1 cellular context compared by ENCODE assay signal in the genomic region with DNA sequence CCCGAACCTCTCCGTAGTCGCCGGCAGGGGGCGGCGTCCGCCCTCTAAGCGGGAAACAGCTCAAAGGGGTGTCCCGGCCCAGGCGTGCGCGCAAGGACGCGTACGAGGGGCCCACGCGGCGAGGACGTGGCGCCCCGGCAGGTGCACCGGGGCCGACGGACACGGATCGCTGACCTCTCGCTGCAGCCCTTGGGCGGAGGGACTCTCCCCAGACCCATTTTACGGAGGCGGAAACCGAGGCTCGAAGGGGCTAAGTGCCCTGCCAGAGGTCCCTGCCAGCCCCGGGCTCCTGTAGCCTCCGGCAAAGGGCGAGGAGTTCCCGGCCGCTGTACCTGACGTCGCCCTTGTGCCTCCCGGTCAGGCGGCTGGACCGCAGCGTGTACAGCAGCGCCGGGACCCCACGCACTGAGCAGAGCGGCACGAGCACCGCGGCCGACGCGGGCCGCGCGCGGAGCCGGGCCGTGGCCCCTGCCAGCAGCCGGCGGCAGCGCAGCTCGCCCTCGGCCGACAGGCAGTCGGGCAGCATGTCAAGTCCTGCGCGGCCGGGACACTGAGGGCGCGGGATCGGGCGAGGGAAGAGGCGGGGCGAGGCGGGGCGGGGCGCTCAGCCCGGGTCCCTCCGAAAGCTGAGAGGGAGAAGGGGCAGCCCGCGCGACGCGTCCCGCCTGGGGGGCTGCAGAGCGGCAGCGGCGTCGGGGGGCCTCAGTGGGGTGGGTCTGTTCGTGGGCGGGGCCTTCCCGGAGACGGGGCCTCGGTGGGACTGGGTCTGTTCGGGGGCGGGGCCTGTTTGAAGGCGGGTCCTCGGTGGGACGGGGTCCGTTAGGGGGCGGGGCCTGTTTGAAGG.
A peak's percentile ranks its signal among the peaks of the same experiment; 100 is the strongest.
TF ChIP-seq lines count a peak whose summit lies in the region.

A gene with protein sequence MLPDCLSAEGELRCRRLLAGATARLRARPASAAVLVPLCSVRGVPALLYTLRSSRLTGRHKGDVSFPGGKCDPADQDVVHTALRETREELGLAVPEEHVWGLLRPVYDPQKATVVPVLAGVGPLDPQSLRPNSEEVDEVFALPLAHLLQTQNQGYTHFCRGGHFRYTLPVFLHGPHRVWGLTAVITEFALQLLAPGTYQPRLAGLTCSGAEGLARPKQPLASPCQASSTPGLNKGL (minus strand): TSS at position 552 of the 844 bp plus-strand sequence. CDS start 26 bp downstream, at position 526.

TF ChIP-seq in HepG2, 621 proteins besides CTCF, POLR2A, EP300 and RAD21 (continued from another document and continues in another):
- TF ChIP-seq, protein P1, sequence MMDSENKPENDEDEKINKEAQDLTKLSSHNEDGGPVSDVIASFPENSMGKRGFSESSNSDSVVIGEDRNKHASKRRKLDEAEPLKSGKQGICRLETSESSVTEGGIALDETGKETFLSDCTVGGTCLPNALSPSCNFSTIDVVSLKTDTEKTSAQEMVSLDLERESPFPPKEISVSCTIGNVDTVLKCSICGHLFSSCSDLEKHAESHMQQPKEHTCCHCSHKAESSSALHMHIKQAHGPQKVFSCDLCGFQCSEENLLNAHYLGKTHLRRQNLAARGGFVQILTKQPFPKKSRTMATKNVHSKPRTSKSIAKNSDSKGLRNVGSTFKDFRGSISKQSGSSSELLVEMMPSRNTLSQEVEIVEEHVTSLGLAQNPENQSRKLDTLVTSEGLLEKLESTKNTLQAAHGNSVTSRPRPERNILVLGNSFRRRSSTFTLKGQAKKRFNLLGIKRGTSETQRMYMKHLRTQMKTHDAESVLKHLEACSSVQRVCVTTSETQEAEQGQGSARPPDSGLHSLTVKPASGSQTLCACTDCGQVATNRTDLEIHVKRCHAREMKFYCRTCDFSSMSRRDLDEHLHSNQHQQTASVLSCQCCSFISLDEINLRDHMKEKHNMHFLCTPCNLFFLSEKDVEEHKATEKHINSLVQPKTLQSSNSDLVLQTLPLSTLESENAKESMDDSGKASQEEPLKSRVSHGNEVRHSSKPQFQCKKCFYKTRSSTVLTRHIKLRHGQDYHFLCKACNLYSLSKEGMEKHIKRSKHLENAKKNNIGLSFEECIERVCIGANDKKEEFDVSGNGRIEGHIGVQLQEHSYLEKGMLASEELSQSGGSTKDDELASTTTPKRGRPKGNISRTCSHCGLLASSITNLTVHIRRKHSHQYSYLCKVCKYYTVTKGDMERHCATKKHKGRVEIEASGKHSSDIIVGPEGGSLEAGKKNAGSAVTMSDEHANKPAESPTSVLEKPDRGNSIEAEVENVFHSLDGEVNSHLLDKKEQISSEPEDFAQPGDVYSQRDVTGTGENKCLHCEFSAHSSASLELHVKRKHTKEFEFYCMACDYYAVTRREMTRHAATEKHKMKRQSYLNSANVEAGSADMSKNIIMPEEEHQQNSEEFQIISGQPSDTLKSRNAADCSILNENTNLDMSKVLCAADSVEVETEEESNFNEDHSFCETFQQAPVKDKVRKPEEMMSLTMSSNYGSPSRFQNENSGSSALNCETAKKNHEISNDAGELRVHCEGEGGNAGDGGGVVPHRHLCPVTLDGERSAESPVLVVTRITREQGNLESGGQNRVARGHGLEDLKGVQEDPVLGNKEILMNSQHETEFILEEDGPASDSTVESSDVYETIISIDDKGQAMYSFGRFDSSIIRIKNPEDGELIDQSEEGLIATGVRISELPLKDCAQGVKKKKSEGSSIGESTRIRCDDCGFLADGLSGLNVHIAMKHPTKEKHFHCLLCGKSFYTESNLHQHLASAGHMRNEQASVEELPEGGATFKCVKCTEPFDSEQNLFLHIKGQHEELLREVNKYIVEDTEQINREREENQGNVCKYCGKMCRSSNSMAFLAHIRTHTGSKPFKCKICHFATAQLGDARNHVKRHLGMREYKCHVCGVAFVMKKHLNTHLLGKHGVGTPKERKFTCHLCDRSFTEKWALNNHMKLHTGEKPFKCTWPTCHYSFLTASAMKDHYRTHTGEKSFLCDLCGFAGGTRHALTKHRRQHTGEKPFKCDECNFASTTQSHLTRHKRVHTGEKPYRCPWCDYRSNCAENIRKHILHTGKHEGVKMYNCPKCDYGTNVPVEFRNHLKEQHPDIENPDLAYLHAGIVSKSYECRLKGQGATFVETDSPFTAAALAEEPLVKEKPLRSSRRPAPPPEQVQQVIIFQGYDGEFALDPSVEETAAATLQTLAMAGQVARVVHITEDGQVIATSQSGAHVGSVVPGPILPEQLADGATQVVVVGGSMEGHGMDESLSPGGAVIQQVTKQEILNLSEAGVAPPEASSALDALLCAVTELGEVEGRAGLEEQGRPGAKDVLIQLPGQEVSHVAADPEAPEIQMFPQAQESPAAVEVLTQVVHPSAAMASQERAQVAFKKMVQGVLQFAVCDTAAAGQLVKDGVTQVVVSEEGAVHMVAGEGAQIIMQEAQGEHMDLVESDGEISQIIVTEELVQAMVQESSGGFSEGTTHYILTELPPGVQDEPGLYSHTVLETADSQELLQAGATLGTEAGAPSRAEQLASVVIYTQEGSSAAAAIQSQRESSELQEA (CRISPR knock-in tag; IDR thresholded peaks at IDR 0.05; ENCODE audit: not compliant biosample characterization): no peak
- TF ChIP-seq, protein P2, sequence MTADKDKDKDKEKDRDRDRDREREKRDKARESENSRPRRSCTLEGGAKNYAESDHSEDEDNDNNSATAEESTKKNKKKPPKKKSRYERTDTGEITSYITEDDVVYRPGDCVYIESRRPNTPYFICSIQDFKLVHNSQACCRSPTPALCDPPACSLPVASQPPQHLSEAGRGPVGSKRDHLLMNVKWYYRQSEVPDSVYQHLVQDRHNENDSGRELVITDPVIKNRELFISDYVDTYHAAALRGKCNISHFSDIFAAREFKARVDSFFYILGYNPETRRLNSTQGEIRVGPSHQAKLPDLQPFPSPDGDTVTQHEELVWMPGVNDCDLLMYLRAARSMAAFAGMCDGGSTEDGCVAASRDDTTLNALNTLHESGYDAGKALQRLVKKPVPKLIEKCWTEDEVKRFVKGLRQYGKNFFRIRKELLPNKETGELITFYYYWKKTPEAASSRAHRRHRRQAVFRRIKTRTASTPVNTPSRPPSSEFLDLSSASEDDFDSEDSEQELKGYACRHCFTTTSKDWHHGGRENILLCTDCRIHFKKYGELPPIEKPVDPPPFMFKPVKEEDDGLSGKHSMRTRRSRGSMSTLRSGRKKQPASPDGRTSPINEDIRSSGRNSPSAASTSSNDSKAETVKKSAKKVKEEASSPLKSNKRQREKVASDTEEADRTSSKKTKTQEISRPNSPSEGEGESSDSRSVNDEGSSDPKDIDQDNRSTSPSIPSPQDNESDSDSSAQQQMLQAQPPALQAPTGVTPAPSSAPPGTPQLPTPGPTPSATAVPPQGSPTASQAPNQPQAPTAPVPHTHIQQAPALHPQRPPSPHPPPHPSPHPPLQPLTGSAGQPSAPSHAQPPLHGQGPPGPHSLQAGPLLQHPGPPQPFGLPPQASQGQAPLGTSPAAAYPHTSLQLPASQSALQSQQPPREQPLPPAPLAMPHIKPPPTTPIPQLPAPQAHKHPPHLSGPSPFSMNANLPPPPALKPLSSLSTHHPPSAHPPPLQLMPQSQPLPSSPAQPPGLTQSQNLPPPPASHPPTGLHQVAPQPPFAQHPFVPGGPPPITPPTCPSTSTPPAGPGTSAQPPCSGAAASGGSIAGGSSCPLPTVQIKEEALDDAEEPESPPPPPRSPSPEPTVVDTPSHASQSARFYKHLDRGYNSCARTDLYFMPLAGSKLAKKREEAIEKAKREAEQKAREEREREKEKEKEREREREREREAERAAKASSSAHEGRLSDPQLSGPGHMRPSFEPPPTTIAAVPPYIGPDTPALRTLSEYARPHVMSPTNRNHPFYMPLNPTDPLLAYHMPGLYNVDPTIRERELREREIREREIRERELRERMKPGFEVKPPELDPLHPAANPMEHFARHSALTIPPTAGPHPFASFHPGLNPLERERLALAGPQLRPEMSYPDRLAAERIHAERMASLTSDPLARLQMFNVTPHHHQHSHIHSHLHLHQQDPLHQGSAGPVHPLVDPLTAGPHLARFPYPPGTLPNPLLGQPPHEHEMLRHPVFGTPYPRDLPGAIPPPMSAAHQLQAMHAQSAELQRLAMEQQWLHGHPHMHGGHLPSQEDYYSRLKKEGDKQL (CRISPR knock-in tag; IDR thresholded peaks at IDR 0.05; ENCODE audit: low read depth): no peak
- TF ChIP-seq ZNF564 (CRISPR knock-in tag; IDR thresholded peaks at IDR 0.05) (peak; percentile 48), NR2F2 (IDR thresholded peaks at IDR 0.05; ENCODE audit: borderline replicate concordance, low read depth) (no peak), KDM3A (CRISPR knock-in tag; IDR thresholded peaks at IDR 0.05; ENCODE audit: low read depth) (no peak), SAP130 (CRISPR knock-in tag; IDR thresholded peaks at IDR 0.05; ENCODE audit: low read depth) (peak; percentile 61), CBFB (CRISPR knock-in tag; IDR thresholded peaks at IDR 0.05) (peak; percentile 38; the same call in 1 of the 2 replicates), HOXA9 (CRISPR knock-in tag; IDR thresholded peaks at IDR 0.05; ENCODE audit: borderline replicate concordance) (no peak), ZNF619 (CRISPR knock-in tag; IDR thresholded peaks at IDR 0.05) (no peak), ZNF260 (CRISPR knock-in tag; IDR thresholded peaks at IDR 0.05; ENCODE audit: borderline replicate concordance, low read depth) (no peak), EED (CRISPR knock-in tag; IDR thresholded peaks at IDR 0.05) (no peak), ZZZ3 (CRISPR knock-in tag; IDR thresholded peaks at IDR 0.05; ENCODE audit: borderline replicate concordance) (0 out of 2 replicates have a peak, but pooled peaks have one; percentile 47), IRF2 (CRISPR knock-in tag; IDR thresholded peaks at IDR 0.05) (no peak), ARID2 (CRISPR knock-in tag; IDR thresholded peaks at IDR 0.05; ENCODE audit: borderline replicate concordance) (peak; percentile 26; the same call in 1 of the 2 replicates), TCF7 (IDR thresholded peaks at IDR 0.05; ENCODE audit: low read depth) (no peak), ZNF180 (CRISPR knock-in tag; IDR thresholded peaks at IDR 0.05; ENCODE audit: borderline replicate concordance, low read depth) (no peak), KAT7 (CRISPR knock-in tag; IDR thresholded peaks at IDR 0.05; ENCODE audit: borderline replicate concordance) (no peak; the same call in 1 of the 2 replicates), ZNF232 (CRISPR knock-in tag; IDR thresholded peaks at IDR 0.05; ENCODE audit: borderline replicate concordance) (peak; percentile 89; the same call in 1 of the 2 replicates), GTF2F1 (IDR thresholded peaks at IDR 0.05; ENCODE audit: low read length) (no peak), ZNF552 (CRISPR knock-in tag; IDR thresholded peaks at IDR 0.05; ENCODE audit: borderline replicate concordance) (no peak)
- TF ChIP-seq, protein P3, sequence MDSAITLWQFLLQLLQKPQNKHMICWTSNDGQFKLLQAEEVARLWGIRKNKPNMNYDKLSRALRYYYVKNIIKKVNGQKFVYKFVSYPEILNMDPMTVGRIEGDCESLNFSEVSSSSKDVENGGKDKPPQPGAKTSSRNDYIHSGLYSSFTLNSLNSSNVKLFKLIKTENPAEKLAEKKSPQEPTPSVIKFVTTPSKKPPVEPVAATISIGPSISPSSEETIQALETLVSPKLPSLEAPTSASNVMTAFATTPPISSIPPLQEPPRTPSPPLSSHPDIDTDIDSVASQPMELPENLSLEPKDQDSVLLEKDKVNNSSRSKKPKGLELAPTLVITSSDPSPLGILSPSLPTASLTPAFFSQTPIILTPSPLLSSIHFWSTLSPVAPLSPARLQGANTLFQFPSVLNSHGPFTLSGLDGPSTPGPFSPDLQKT (CRISPR knock-in tag; IDR thresholded peaks at IDR 0.05; ENCODE audit: borderline replicate concordance): no peak
- TF ChIP-seq, protein P4, sequence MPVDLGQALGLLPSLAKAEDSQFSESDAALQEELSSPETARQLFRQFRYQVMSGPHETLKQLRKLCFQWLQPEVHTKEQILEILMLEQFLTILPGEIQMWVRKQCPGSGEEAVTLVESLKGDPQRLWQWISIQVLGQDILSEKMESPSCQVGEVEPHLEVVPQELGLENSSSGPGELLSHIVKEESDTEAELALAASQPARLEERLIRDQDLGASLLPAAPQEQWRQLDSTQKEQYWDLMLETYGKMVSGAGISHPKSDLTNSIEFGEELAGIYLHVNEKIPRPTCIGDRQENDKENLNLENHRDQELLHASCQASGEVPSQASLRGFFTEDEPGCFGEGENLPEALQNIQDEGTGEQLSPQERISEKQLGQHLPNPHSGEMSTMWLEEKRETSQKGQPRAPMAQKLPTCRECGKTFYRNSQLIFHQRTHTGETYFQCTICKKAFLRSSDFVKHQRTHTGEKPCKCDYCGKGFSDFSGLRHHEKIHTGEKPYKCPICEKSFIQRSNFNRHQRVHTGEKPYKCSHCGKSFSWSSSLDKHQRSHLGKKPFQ (CRISPR knock-in tag; IDR thresholded peaks at IDR 0.05; ENCODE audit: insufficient replicate concordance): peak; percentile 61
- TF ChIP-seq, protein P5, sequence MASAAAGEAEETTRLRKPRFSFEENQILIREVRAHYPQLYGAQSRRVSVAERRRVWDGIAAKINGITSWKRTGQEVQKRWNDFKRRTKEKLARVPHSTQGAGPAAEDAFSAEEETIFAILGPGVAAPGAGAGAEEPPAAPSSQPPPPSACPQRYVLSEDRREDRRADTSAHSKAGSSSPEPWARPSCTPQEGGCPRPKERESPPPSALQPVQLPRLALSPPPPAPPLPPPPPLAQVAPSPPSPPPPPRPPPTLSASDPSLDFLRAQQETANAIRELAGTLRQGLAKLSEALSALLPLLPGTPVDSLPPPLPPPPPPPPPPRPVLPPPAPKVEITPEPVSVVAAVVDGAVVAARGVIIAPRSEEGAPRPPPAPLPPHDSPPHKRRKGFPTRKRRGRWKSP (CRISPR knock-in tag; IDR thresholded peaks at IDR 0.05): no peak
- TF ChIP-seq, protein P6, sequence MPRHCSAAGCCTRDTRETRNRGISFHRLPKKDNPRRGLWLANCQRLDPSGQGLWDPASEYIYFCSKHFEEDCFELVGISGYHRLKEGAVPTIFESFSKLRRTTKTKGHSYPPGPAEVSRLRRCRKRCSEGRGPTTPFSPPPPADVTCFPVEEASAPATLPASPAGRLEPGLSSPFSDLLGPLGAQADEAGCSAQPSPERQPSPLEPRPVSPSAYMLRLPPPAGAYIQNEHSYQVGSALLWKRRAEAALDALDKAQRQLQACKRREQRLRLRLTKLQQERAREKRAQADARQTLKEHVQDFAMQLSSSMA (CRISPR knock-in tag; IDR thresholded peaks at IDR 0.05): no peak
- TF ChIP-seq, protein P7, sequence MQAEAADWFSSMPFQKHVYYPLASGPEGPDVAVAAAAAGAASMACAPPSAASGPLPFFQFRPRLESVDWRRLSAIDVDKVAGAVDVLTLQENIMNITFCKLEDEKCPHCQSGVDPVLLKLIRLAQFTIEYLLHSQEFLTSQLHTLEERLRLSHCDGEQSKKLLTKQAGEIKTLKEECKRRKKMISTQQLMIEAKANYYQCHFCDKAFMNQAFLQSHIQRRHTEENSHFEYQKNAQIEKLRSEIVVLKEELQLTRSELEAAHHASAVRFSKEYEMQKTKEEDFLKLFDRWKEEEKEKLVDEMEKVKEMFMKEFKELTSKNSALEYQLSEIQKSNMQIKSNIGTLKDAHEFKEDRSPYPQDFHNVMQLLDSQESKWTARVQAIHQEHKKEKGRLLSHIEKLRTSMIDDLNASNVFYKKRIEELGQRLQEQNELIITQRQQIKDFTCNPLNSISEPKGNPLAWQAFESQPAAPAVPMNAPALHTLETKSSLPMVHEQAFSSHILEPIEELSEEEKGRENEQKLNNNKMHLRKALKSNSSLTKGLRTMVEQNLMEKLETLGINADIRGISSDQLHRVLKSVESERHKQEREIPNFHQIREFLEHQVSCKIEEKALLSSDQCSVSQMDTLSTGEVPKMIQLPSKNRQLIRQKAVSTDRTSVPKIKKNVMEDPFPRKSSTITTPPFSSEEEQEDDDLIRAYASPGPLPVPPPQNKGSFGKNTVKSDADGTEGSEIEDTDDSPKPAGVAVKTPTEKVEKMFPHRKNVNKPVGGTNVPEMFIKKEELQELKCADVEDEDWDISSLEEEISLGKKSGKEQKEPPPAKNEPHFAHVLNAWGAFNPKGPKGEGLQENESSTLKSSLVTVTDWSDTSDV (CRISPR knock-in tag; IDR thresholded peaks at IDR 0.05): peak; percentile 57; the same call in 1 of the 2 replicates
